In the genomic region with DNA sequence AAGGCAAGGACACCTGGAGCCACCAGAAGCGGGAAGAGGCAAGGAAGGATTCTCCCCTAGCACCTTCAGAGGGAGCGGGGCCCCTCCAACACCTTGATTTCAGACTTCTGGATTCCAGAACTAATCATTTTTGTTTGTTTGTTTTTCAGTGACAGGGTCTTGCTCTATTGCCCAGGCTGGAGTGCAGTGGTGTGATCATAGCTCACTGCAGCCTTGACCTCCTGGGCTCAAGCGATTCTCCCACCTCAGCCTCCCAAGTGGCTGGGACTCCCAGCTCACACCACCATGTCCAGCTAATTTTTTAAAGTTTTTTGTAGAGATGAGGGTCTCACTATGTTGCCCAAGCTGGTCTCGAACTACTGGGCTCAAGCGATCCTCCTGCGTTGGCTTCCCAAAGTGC, we compare ENCODE assay signal across 12 cellular contexts. TPM values are rescaled to one million over a fixed set of nuclear protein-coding genes. Genes with fewer than 3 reads are reported as not detected.
"Had no signal": no experiment of that assay in that cellular context is flagged by ENCODE, and none has a peak within 500 bp of the region (broad histone marks: within the 10 kb centered on the region; RNA-seq: fewer than 3 reads in every experiment).

No MANE protein-coding gene starts in this region.

RNA-seq across cellular contexts. Expression of gene CARD10, which starts 20.6 kb away (rescaled TPM):
- total RNA-seq: activated CD4-positive, alpha-beta T cell treated with anti-CD3 and anti-CD28 coated beads, Interleukin-2, amount 10 ng/mL, durations not matched to agents 7 days and 5 days; T-helper 1 cell treated with Interleukin-12 subunit alpha and Interleukin-12 subunit beta and Interleukin-4 antibody, amounts not matched to agents 30 ng/mL and 1 ng/mL, for 36 hours had no signal

RNA-seq across cellular contexts. Expression of gene LGALS2, which starts 40.1 kb away (rescaled TPM):
- total RNA-seq: activated CD4-positive, alpha-beta memory T cell treated with anti-CD3 and anti-CD28 coated beads, Interleukin-2, amount 10 ng/mL, durations not matched to agents 7 days and 5 days; activated CD4-positive, alpha-beta T cell treated with anti-CD3 and anti-CD28 coated beads, Interleukin-2, amount 10 ng/mL, durations not matched to agents 7 days and 5 days; activated T-cell treated with anti-CD3 and anti-CD28 coated beads, Interleukin-2, amount 50 U/mL, for 72 hours; astrocyte; chondrocyte; dermis microvascular lymphatic vessel endothelial cell; endothelial cell of umbilical vein; esophagus squamous epithelium; fibroblast of lung; fibroblast of villous mesenchyme; frontal cortex had no signal
- polyA plus RNA-seq: endothelial cell of umbilical vein had no signal

RNA-seq across cellular contexts. Expression of gene MFNG, which starts 53.6 kb away (rescaled TPM):
- total RNA-seq: fibroblast of lung had no signal
